17 cellular contexts compared by ENCODE assay signal in the genomic region with DNA sequence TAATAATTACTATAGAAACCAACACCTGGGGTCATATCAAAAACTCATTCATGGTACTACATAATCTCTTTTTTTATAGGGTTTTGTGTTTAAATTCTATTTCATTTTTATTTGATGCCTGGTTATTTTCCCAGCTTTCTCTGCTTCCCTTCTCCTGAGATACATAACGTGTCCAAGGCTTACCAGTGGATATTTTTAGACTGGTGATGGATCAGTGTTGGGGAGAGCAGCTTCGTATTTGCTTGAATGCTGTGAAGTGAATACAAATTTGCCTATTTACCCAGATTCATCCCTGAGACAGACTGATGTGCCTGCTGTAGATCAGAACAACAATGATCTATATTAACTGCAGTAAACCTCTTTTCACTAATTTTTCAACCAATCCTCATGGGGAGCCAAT. TPM values are rescaled to one million over a fixed set of nuclear protein-coding genes. Genes with fewer than 3 reads are reported as not detected.
DNase-seq lines count a peak whose midpoint lies in the region; ATAC-seq and TF ChIP-seq lines count a peak whose summit lies in the region.
"Had no signal": no experiment of that assay in that cellular context is flagged by ENCODE, and none has a peak within 500 bp of the region (broad histone marks: within the 10 kb centered on the region; RNA-seq: fewer than 3 reads in every experiment).

No MANE protein-coding gene starts in this region.

- no peaks in the 10 kb centered on the region for H3K36me3 ChIP-seq in OCI-LY3 (replicated peaks; ENCODE audit: low read depth, low read length)
- no peaks in the 10 kb centered on the region for H3K36me3 ChIP-seq in endocrine pancreas (ENCODE audit: control insufficient read depth, insufficient read depth, low read length)

- no peak for TF ChIP-seq CTCF in OCI-LY3 (IDR thresholded peaks at IDR 0.05; ENCODE audit: low read depth, low read length)

- H3K4me3 ChIP-seq in OCI-LY3 (ENCODE audit: low read length) (peak overlapping the region; percentile 67; the same call in 1 of the 2 replicates), endocrine pancreas (ENCODE audit: control insufficient read depth, insufficient read depth, low read length) (peak overlapping the region; percentile 35)

- H2AFZ ChIP-seq in OCI-LY3 (ENCODE audit: low read depth, low read length) = peak overlapping the region; percentile 69

- H3K9me3 Mint-ChIP-seq in activated naive CD4-positive, alpha-beta T cell treated with anti-CD3 and anti-CD28 coated beads, Interleukin-2, amount 50 U/mL, for 24 hours = no peaks in the 10 kb centered on the region
- peaks cover under 1 to 8% of the 10 kb centered on the region in 2 donors for H3K9me3 Mint-ChIP-seq in activated naive CD4-positive, alpha-beta T cell treated with anti-CD3 and anti-CD28 coated beads, Interleukin-2, amount 50 U/mL, for 72 hours

- H3K4me1 Mint-ChIP-seq in activated naive CD4-positive, alpha-beta T cell treated with anti-CD3 and anti-CD28 coated beads, Interleukin-2, amount 50 U/mL, for 24 hours = peaks cover 65% of the 10 kb centered on the region

- no peaks in the 10 kb centered on the region for H3K27me3 Mint-ChIP-seq in activated naive CD4-positive, alpha-beta T cell treated with anti-CD3 and anti-CD28 coated beads, Interleukin-2, amount 50 U/mL, for 24 hours

- H3K79me2 ChIP-seq in OCI-LY3 (ENCODE audit: low read length) = no peaks in the 10 kb centered on the region

- ATAC-seq in activated naive CD4-positive, alpha-beta T cell treated with anti-CD3 and anti-CD28 coated beads, Interleukin-2, amount 50 U/mL, for 72 hours = no peak
- ATAC-seq: Panc1 had no signal

- peaks cover 10% of the 10 kb centered on the region for H3K36me3 Mint-ChIP-seq in activated naive CD4-positive, alpha-beta T cell treated with anti-CD3 and anti-CD28 coated beads, Interleukin-2, amount 50 U/mL, for 24 hours
- H3K36me3 Mint-ChIP-seq in activated naive CD4-positive, alpha-beta T cell treated with anti-CD3 and anti-CD28 coated beads, Interleukin-2, amount 50 U/mL, for 72 hours = peaks cover 6 to 39% of the 10 kb centered on the region in 2 donors

- H3K4me1 ChIP-seq in OCI-LY3 (ENCODE audit: low read length) (peaks cover 66% of the 10 kb centered on the region), endocrine pancreas (ENCODE audit: control insufficient read depth, insufficient read depth, low read length) (peaks cover 4% of the 10 kb centered on the region)

- no peaks in the 10 kb centered on the region for H3K9me3 ChIP-seq in OCI-LY3 (ENCODE audit: insufficient read depth, low read length)
- H3K9me3 ChIP-seq in endocrine pancreas (ENCODE audit: control insufficient read depth, low read length) = no peaks in the 10 kb centered on the region

- peak overlapping the region; percentile 71 for H3K4me2 ChIP-seq in OCI-LY3 (ENCODE audit: low read length)
- H3K4me2 ChIP-seq: KMS-11 had no signal

- no peak overlapping the region for H3K4me3 Mint-ChIP-seq in activated naive CD4-positive, alpha-beta T cell treated with anti-CD3 and anti-CD28 coated beads, Interleukin-2, amount 50 U/mL, for 24 hours

- no peak for DNase-seq in activated naive CD4-positive, alpha-beta T cell treated with anti-CD3 and anti-CD28 coated beads, Interleukin-2, amount 50 U/mL, for 72 hours (ENCODE audit: low spot score in 2 of 2)
- no peak for DNase-seq in HCEC 1CT
- no peak for DNase-seq in islet precursor cell
- DNase-seq: ACHN, AML-193, EL, NCI-H1092, NCI-H2107, NCI-H2227 treated with DMSO at 0.1 percent for 48 hours, NCI-H524 had no signal

- H3K27ac Mint-ChIP-seq in activated naive CD4-positive, alpha-beta T cell treated with anti-CD3 and anti-CD28 coated beads, Interleukin-2, amount 50 U/mL, for 24 hours = peak overlapping the region; percentile 91
- peak overlapping the region in 1 of 2 donors; percentile 30 for H3K27ac Mint-ChIP-seq in activated naive CD4-positive, alpha-beta T cell treated with anti-CD3 and anti-CD28 coated beads, Interleukin-2, amount 50 U/mL, for 72 hours

- H3K27me3 ChIP-seq in OCI-LY3 (ENCODE audit: low read depth, low read length) (no peaks in the 10 kb centered on the region), endocrine pancreas (ENCODE audit: control insufficient read depth, insufficient read depth, low read length) (no peaks in the 10 kb centered on the region)

- H3K9ac ChIP-seq in OCI-LY3 (ENCODE audit: low read length) = no peak overlapping the region
- no peak overlapping the region for H3K9ac ChIP-seq in endocrine pancreas (ENCODE audit: control insufficient read depth, insufficient read depth, low read length)
- H3K9ac ChIP-seq: KMS-11 had no signal

- H4K20me1 ChIP-seq in OCI-LY3 (ENCODE audit: insufficient read depth, low read length) = no peaks in the 10 kb centered on the region

- H3K27ac ChIP-seq in OCI-LY3 (ENCODE audit: low read length) (0 out of 2 replicates have a peak overlapping the region, but pooled peaks have one; percentile 57), temporal lobe (ENCODE audit: low read depth, low read length) (peak overlapping the region; percentile 30)
- H3K27ac ChIP-seq: KMS-11 had no signal

RNA-seq across cellular contexts. Expression of a gene that starts 43.2 kb away (rescaled TPM):
- under 1 TPM; 0.46 to 0.56 TPM for total RNA-seq in activated naive CD4-positive, alpha-beta T cell treated with anti-CD3 and anti-CD28 coated beads, Interleukin-2, amount 50 U/mL, for 72 hours
- total RNA-seq in temporal lobe = 4.2 TPM
- total RNA-seq: MCF 10A had no signal

RNA-seq across cellular contexts. Expression of a gene that starts 56.0 kb away (rescaled TPM):
- 10 to 100 TPM; 22.0 to 35.1 TPM for total RNA-seq in activated naive CD4-positive, alpha-beta T cell treated with anti-CD3 and anti-CD28 coated beads, Interleukin-2, amount 50 U/mL, for 72 hours
- 23.1 TPM for total RNA-seq in temporal lobe
